In the genomic region with DNA sequence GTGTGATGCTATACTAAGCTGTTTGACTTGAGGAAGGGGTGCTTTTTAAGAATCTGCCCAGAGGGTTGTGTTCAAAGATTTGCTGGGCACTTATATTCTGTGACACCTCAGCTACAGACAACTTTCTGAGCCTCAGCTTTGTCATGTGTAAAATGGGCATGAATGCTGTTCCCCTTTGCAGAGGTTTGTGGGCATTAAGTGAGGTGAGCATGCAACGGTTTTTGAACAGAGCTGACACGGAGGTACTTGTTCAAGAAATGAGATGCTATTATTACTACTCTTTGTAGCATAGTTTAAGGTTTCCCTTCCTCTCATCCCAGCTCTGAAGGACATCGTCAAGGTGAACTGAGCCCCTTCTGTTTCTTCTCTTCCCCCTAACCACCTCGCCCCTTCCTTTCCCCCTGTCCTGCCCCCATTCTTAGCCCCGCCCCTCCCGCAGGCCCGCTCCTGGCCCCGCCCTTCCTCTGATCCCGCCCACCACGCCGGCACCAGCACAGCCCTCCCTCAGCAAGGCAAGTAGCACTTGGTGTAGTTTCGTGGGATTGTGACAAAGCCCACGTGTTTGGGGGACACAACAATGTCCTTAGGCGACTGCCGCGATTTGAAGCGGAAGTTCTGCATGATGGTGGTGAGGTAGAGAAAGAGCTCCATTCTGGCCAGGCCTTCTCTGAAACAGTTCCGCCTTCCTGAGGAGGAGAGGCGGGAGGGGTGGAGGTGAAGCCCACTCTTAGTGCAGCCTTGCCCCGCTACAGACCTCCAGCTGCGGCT, we compare ENCODE assay signal across 9 cellular contexts. TPM values are rescaled to one million over a fixed set of nuclear protein-coding genes. Genes with fewer than 3 reads are reported as not detected.
DNase-seq lines count a peak whose midpoint lies in the region; ATAC-seq, FAIRE-seq and TF ChIP-seq lines count a peak whose summit lies in the region.
"Had no signal": no experiment of that assay in that cellular context is flagged by ENCODE, and none has a peak within 500 bp of the region (broad histone marks: within the 10 kb centered on the region; RNA-seq: fewer than 3 reads in every experiment).

No MANE protein-coding gene starts in this region.

- peaks cover 0 to 10% (median 0%) of the 10 kb centered on the region in 9 donors for H3K9me3 Mint-ChIP-seq in naive thymus-derived CD8-positive, alpha-beta T cell

- WGBS in upper lobe of left lung, 2 donors, result 5 to 26% methylated on average over 13 to 21 of the region's 21 CpGs
- WGBS in transverse colon (ENCODE audit: low coverage in 1 of 2), 2 donors, result 33 to 43% methylated on average over 3 to 21 of the region's 21 CpGs

- in situ Hi-C loops in transverse colon (cut with MboI; ENCODE audit: low pct_ligation_motif_present in 1 of 4, low pct_unique_long_range_greater_than_20kb in 1 of 4, low sequenced_read_pairs in 3 of 4), result no loop called here

- no peak for TF ChIP-seq EP300 in upper lobe of left lung (IDR thresholded peaks at IDR 0.05)
- TF ChIP-seq EP300 in transverse colon (IDR thresholded peaks at IDR 0.05; ENCODE audit: low read depth), result no peak

- intact Hi-C loops in transverse colon (cut with DNase I; ENCODE audit: low total_unique reads), result no loop called here

- no peak for FAIRE-seq in H54 (lab: Jason Lieb, UNC)

- no peak for TF ChIP-seq POLR2A in upper lobe of left lung (IDR thresholded peaks at IDR 0.05)
- no peak for TF ChIP-seq POLR2A in transverse colon (IDR thresholded peaks at IDR 0.05)
- no peak for TF ChIP-seq POLR2A in H54 (IDR thresholded peaks at IDR 0.05; ENCODE audit: low read depth, low read length)

- H3K4me1 Mint-ChIP-seq in naive thymus-derived CD8-positive, alpha-beta T cell, result peaks cover 7 to 24% (median 14%) of the 10 kb centered on the region in 4 donors

- H3K9me3 ChIP-seq in upper lobe of left lung, result no peaks in the 10 kb centered on the region
- H3K9me3 ChIP-seq in transverse colon, result no peaks in the 10 kb centered on the region

- POLR2A ChIA-PET in naive thymus-derived CD8-positive, alpha-beta T cell (lab: Charles Lee), result no interaction called here

- peak overlapping the region; percentile 70 to 93 (median 80) for H3K4me3 Mint-ChIP-seq in naive thymus-derived CD8-positive, alpha-beta T cell

- H3K36me3 ChIP-seq in upper lobe of left lung, result no peaks in the 10 kb centered on the region
- H3K36me3 ChIP-seq in transverse colon, result no peaks in the 10 kb centered on the region

- TF ChIP-seq CTCF in upper lobe of left lung (IDR thresholded peaks at IDR 0.05), result no peak
- TF ChIP-seq CTCF in foreskin keratinocyte (conservative IDR thresholded peaks at IDR 0.05), result no peak
- no peak for TF ChIP-seq CTCF in transverse colon (IDR thresholded peaks at IDR 0.05)

- DNase-seq in NCI-H2227 (lab: John Stamatoyannopoulos, UW; ENCODE audit: unreplicated experiment) (peak; percentile 45), NCI-H2227 treated with DMSO at 0.1 percent for 48 hours (lab: John Stamatoyannopoulos, UW) (no peak), upper lobe of left lung (peak; percentile 78 to 85), foreskin keratinocyte (no peak), transverse colon (no peak), H54 (ENCODE audit: insufficient read length, low spot score) (no peak)
- peak; percentile 6 for DNase-seq in activated effector memory CD4-positive, alpha-beta T cell treated with Interleukin-2 at 50 U/mL for 16 hours
- DNase-seq in naive thymus-derived CD8-positive, alpha-beta T cell, result peak; percentile 23 to 75 (median 66)

- H3K4me3 ChIP-seq in upper lobe of left lung (peak overlapping the region in 3 of 4 donors; percentile 20 to 33 (median 32)), transverse colon (peak overlapping the region in 2 of 4 donors; percentile 8 to 25)

- H3K27me3 Mint-ChIP-seq in naive thymus-derived CD8-positive, alpha-beta T cell, result peaks cover 0 to 18% (median 3%) of the 10 kb centered on the region in 5 donors

- ATAC-seq in naive thymus-derived CD8-positive, alpha-beta T cell, result peak; percentile 85 to 91
- peak; percentile 32 to 69 for ATAC-seq in upper lobe of left lung (ENCODE audit: low FRiP score in 2 of 2)
- no peak for ATAC-seq in foreskin keratinocyte

- peaks cover 0 to 10% (median 0%) of the 10 kb centered on the region in 3 donors for H3K36me3 Mint-ChIP-seq in naive thymus-derived CD8-positive, alpha-beta T cell

- H3K27me3 ChIP-seq in upper lobe of left lung, result no peaks in the 10 kb centered on the region
- H3K27me3 ChIP-seq in foreskin keratinocyte, result no peaks in the 10 kb centered on the region
- H3K27me3 ChIP-seq in transverse colon, result peaks cover 20% of the 10 kb centered on the region

- H3K4me1 ChIP-seq in upper lobe of left lung (peaks cover 0 to 15% (median 4%) of the 10 kb centered on the region in 4 donors), foreskin keratinocyte (no peaks in the 10 kb centered on the region), transverse colon (peaks cover 0 to 8% (median 3%) of the 10 kb centered on the region in 4 donors)

- H3K27ac Mint-ChIP-seq in naive thymus-derived CD8-positive, alpha-beta T cell, result peak overlapping the region; percentile 32 to 97 (median 87)

- H3K27ac ChIP-seq in upper lobe of left lung (peak overlapping the region in 2 of 4 donors; percentile 21 to 28), foreskin keratinocyte (no peak overlapping the region), transverse colon (peak overlapping the region in 1 of 4 donors; percentile 10)
- H3K27ac ChIP-seq: 22Rv1 had no signal

RNA-seq across cellular contexts. Expression of gene CYP2A7, which starts 26.1 kb away (rescaled TPM):
- not detected for total RNA-seq in naive thymus-derived CD8-positive, alpha-beta T cell
- polyA plus RNA-seq in naive thymus-derived CD8-positive, alpha-beta T cell, result not detected
- total RNA-seq in upper lobe of left lung, result 1 to 10 TPM in 1 of 6 donors, under 1 TPM in 2, not detected in 3; 0.59 to 1.8 (median 0.71) TPM
- not detected in 2 replicates for total RNA-seq in foreskin keratinocyte
- polyA plus RNA-seq in foreskin keratinocyte, result not detected in 2 replicates
- total RNA-seq in transverse colon, result not detected

RNA-seq across cellular contexts. Expression of gene CYP2A6, which starts 57.9 kb away (rescaled TPM):
- total RNA-seq in naive thymus-derived CD8-positive, alpha-beta T cell, result not detected
- not detected for polyA plus RNA-seq in naive thymus-derived CD8-positive, alpha-beta T cell
- 10 to 100 TPM in 1 of 6 donors, 1 to 10 TPM in 4, not detected in 1; 1.5 to 11.6 (median 2.9) TPM for total RNA-seq in upper lobe of left lung
- not detected in 2 replicates for total RNA-seq in foreskin keratinocyte
- polyA plus RNA-seq in foreskin keratinocyte, result not detected in 2 replicates
- not detected for total RNA-seq in transverse colon

Comparison
In these comparisons a context has a peak if more than half of its experiments do, and no peak if none do; other contexts are left out.
1. DNase-seq: peak in NCI-H2227 (single experiment), activated effector memory CD4-positive, alpha-beta T cell treated with Interleukin-2 at 50 U/mL for 16 hours (single experiment), naive thymus-derived CD8-positive, alpha-beta T cell (10 of 10) and upper lobe of left lung (2 of 2); none in NCI-H2227 treated with DMSO at 0.1 percent for 48 hours (single experiment), foreskin keratinocyte (0 of 2), transverse colon (single experiment) and H54 (single experiment).